ENCODE assay signal across 1 cellular context in the genomic region with DNA sequence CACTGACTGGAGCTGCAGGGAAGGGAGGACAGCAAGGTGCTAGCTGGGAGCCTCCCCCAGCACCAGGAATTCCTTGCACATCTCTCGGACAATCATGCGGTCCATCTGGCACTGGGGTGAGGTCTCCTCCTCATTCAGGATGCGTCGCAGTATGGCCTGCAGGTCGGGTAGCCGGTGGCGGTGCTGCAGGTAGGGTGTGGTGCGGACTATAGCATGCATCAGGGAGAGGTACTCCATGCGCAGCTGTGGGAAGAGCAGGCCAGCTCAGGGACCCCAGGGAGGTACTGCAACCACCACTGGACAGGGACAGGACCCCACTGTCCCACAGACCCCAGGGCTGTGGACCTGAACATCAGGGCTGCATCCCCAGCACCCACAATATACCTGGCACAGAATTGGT.
TF ChIP-seq lines count a peak whose summit lies in the region.

No MANE protein-coding gene starts in this region.

TF ChIP-seq in HepG2, 621 proteins besides CTCF, POLR2A, EP300 and RAD21:
- TF ChIP-seq ZC3H4 (CRISPR knock-in tag; IDR thresholded peaks at IDR 0.05; ENCODE audit: borderline replicate concordance): no peak
- TF ChIP-seq POLR2AphosphoS5 (IDR thresholded peaks at IDR 0.05; ENCODE audit: low read depth, low read length): no peak
- TF ChIP-seq, protein P1, sequence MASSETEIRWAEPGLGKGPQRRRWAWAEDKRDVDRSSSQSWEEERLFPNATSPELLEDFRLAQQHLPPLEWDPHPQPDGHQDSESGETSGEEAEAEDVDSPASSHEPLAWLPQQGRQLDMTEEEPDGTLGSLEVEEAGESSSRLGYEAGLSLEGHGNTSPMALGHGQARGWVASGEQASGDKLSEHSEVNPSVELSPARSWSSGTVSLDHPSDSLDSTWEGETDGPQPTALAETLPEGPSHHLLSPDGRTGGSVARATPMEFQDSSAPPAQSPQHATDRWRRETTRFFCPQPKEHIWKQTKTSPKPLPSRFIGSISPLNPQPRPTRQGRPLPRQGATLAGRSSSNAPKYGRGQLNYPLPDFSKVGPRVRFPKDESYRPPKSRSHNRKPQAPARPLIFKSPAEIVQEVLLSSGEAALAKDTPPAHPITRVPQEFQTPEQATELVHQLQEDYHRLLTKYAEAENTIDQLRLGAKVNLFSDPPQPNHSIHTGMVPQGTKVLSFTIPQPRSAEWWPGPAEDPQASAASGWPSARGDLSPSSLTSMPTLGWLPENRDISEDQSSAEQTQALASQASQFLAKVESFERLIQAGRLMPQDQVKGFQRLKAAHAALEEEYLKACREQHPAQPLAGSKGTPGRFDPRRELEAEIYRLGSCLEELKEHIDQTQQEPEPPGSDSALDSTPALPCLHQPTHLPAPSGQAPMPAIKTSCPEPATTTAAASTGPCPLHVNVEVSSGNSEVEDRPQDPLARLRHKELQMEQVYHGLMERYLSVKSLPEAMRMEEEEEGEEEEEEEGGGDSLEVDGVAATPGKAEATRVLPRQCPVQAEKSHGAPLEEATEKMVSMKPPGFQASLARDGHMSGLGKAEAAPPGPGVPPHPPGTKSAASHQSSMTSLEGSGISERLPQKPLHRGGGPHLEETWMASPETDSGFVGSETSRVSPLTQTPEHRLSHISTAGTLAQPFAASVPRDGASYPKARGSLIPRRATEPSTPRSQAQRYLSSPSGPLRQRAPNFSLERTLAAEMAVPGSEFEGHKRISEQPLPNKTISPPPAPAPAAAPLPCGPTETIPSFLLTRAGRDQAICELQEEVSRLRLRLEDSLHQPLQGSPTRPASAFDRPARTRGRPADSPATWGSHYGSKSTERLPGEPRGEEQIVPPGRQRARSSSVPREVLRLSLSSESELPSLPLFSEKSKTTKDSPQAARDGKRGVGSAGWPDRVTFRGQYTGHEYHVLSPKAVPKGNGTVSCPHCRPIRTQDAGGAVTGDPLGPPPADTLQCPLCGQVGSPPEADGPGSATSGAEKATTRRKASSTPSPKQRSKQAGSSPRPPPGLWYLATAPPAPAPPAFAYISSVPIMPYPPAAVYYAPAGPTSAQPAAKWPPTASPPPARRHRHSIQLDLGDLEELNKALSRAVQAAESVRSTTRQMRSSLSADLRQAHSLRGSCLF (CRISPR knock-in tag; IDR thresholded peaks at IDR 0.05; ENCODE audit: borderline replicate concordance): no peak
- TF ChIP-seq, protein P2, sequence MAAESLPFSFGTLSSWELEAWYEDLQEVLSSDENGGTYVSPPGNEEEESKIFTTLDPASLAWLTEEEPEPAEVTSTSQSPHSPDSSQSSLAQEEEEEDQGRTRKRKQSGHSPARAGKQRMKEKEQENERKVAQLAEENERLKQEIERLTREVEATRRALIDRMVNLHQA (CRISPR knock-in tag; IDR thresholded peaks at IDR 0.05): no peak
- no peak for TF ChIP-seq ZNF883 (CRISPR knock-in tag; IDR thresholded peaks at IDR 0.05; ENCODE audit: not compliant biosample characterization)
- TF ChIP-seq, protein P3, sequence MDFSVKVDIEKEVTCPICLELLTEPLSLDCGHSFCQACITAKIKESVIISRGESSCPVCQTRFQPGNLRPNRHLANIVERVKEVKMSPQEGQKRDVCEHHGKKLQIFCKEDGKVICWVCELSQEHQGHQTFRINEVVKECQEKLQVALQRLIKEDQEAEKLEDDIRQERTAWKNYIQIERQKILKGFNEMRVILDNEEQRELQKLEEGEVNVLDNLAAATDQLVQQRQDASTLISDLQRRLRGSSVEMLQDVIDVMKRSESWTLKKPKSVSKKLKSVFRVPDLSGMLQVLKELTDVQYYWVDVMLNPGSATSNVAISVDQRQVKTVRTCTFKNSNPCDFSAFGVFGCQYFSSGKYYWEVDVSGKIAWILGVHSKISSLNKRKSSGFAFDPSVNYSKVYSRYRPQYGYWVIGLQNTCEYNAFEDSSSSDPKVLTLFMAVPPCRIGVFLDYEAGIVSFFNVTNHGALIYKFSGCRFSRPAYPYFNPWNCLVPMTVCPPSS (IDR thresholded peaks at IDR 0.05): no peak
- TF ChIP-seq, protein P4, sequence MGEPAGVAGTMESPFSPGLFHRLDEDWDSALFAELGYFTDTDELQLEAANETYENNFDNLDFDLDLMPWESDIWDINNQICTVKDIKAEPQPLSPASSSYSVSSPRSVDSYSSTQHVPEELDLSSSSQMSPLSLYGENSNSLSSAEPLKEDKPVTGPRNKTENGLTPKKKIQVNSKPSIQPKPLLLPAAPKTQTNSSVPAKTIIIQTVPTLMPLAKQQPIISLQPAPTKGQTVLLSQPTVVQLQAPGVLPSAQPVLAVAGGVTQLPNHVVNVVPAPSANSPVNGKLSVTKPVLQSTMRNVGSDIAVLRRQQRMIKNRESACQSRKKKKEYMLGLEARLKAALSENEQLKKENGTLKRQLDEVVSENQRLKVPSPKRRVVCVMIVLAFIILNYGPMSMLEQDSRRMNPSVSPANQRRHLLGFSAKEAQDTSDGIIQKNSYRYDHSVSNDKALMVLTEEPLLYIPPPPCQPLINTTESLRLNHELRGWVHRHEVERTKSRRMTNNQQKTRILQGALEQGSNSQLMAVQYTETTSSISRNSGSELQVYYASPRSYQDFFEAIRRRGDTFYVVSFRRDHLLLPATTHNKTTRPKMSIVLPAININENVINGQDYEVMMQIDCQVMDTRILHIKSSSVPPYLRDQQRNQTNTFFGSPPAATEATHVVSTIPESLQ (CRISPR knock-in tag; conservative IDR thresholded peaks at IDR 0.05): no peak
